In genomic region chr19:43532571-43532961, GRCh38 we compare ENCODE assay signal across 8 cellular contexts.
DNase-seq lines count a peak whose midpoint lies in the region; ATAC-seq, FAIRE-seq and TF ChIP-seq lines count a peak whose summit lies in the region.

No MANE protein-coding gene starts in this region.

- peak overlapping the region; percentile 62 to 82 (median 76); a peak in 21 of 22 replicates for H3K9ac ChIP-seq in BLaER1 treated with 17β-estradiol and CSF1 and Interleukin-3, amounts not matched to agents 10 nM and 100 nM
- H3K9ac ChIP-seq in adipocyte (ENCODE audit: low read length) (peak overlapping the region; percentile 83), iPS-20b (ENCODE audit: low read depth, low read length) (peak overlapping the region; percentile 72; the same call in 1 of the 2 replicates)

- FAIRE-seq in HTR-8/SVneo (lab: Jason Lieb, UNC) = no peak

- peak; percentile 47 for TF ChIP-seq POLR2A in GM19193 (IDR thresholded peaks at IDR 0.05; ENCODE audit: extremely low read depth, insufficient read depth, insufficient read length)

- H3K36me3 ChIP-seq in BLaER1 treated with 17β-estradiol and CSF1 and Interleukin-3, amounts not matched to agents 10 nM and 100 nM = peaks cover 3 to 21% (median 15%) of the 10 kb centered on the region in 11 experiments
- H3K36me3 ChIP-seq in adipocyte (ENCODE audit: control insufficient read depth, insufficient read depth, low read length, severe bottlenecking) = peaks cover 3% of the 10 kb centered on the region
- H3K36me3 ChIP-seq in iPS-20b (ENCODE audit: insufficient read depth, low read depth, low read length) = peaks cover 4% of the 10 kb centered on the region; the same call in 1 of the 2 replicates

- ATAC-seq in HG03460 (IDR thresholded peaks at IDR 0.05; ENCODE audit: unreplicated experiment) = no peak

- H3K4me1 ChIP-seq in BLaER1 treated with 17β-estradiol and CSF1 and Interleukin-3, amounts not matched to agents 10 nM and 100 nM = peaks cover 21 to 47% (median 41%) of the 10 kb centered on the region in 10 experiments
- peaks cover 17% of the 10 kb centered on the region for H3K4me1 ChIP-seq in adipocyte (ENCODE audit: control insufficient read depth, insufficient read depth, low read length)
- H3K4me1 ChIP-seq in iPS-20b (ENCODE audit: insufficient read depth, low read length) = peaks cover 14% of the 10 kb centered on the region; the same call in 1 of the 2 replicates

- H3K9me3 ChIP-seq in BLaER1 treated with 17β-estradiol and CSF1 and Interleukin-3, amounts not matched to agents 10 nM and 100 nM (replicated peaks in 1 of 11) = no peaks in the 10 kb centered on the region
- H3K9me3 ChIP-seq in adipocyte (ENCODE audit: control insufficient read depth, low read length) (no peaks in the 10 kb centered on the region), iPS-20b (ENCODE audit: insufficient read depth, low read depth, low read length) (no peaks in the 10 kb centered on the region)

- peak overlapping the region; percentile 91 to 99 (median 96) for H3K4me2 ChIP-seq in BLaER1 treated with 17β-estradiol and CSF1 and Interleukin-3, amounts not matched to agents 10 nM and 100 nM

- peak overlapping the region; percentile 59 to 73 (median 68) for H3K4me3 ChIP-seq in BLaER1 treated with 17β-estradiol and CSF1 and Interleukin-3, amounts not matched to agents 10 nM and 100 nM
- H3K4me3 ChIP-seq in adipocyte (ENCODE audit: low read length) (peak overlapping the region; percentile 89), iPS-20b (ENCODE audit: low read length) (peak overlapping the region; percentile 70)

- H3K27me3 ChIP-seq in BLaER1 treated with 17β-estradiol and CSF1 and Interleukin-3, amounts not matched to agents 10 nM and 100 nM = no peaks in the 10 kb centered on the region
- H3K27me3 ChIP-seq in adipocyte (replicated peaks; ENCODE audit: control insufficient read depth, insufficient read depth, low read length) (no peaks in the 10 kb centered on the region), iPS-20b (ENCODE audit: insufficient read depth, low read length) (peaks cover 11% of the 10 kb centered on the region)

- DNase-seq in MV-4-11 (lab: John Stamatoyannopoulos, UW) = peak; percentile 77
- DNase-seq in adipocyte (ENCODE audit: low read depth) = no peak
- DNase-seq in stimulated activated naive CD4-positive, alpha-beta T cell treated with Interleukin-2 at 50 U/mL for 16 hours (lab: John Stamatoyannopoulos, UW) = peak; percentile 64
- DNase-seq in HTR-8/SVneo (ENCODE audit: insufficient read length, low spot score) = no peak

- peaks cover 0 to 7% (median 0%) of the 10 kb centered on the region in 11 experiments; a peak in 3 of 22 replicates for H4K20me1 ChIP-seq in BLaER1 treated with 17β-estradiol and CSF1 and Interleukin-3, amounts not matched to agents 10 nM and 100 nM

- peak overlapping the region; percentile 10 to 85 (median 81); a peak in 21 of 22 replicates for H3K27ac ChIP-seq in BLaER1 treated with 17β-estradiol and CSF1 and Interleukin-3, amounts not matched to agents 10 nM and 100 nM
- H3K27ac ChIP-seq in iPS-20b (ENCODE audit: low read length) = peak overlapping the region; percentile 2

Comparison
In these comparisons a context has a peak if more than half of its experiments do, and no peak if none do; other contexts are left out.
1. DNase-seq: peak in MV-4-11 (single experiment) and stimulated activated naive CD4-positive, alpha-beta T cell treated with Interleukin-2 at 50 U/mL for 16 hours (single experiment); none in adipocyte (single experiment) and HTR-8/SVneo (single experiment).
2. Peak in every context shown above with its lines, with median percentiles within 50 percentile points of each other: H3K4me3 ChIP-seq and H3K9ac ChIP-seq.